ENCODE assay signal across 12 cellular contexts in the genomic region with DNA sequence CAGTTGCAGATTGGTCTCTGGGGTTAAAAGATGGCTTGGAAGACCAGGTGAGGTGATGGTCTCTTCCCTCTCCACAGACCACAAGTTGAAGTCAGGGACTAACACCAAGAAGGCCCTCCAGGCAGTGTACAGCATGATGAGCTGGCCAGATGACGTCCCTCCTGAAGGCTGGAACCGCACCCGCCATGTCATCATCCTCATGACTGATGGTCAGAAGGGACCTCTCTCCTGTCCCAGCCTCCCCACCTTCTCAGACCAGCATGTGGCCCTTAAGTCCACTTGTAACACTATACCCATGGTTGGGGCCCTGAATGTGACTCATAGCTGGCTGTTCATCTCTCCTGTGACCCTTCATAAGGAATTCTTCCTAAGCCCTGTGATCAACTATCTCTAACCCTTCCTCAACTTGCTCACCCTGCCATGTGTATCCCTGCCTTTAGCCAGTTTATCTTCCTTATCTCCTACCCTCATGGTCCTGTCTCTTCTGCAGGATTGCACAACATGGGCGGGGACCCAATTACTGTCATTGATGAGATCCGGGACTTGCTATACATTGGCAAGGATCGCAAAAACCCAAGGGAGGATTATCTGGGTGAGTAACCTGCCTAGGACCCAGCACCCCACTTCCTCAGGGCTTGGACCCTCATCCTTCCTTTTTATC. TPM values are rescaled to one million over a fixed set of nuclear protein-coding genes. Genes with fewer than 3 reads are reported as not detected.
A peak's percentile ranks its signal among the peaks of the same experiment; 100 is the strongest.
DNase-seq lines count a peak whose midpoint lies in the region; FAIRE-seq and TF ChIP-seq lines count a peak whose summit lies in the region.
"Had no signal": no experiment of that assay in that cellular context is flagged by ENCODE, and none has a peak within 500 bp of the region (broad histone marks: within the 10 kb centered on the region; RNA-seq: fewer than 3 reads in every experiment).

No MANE protein-coding gene starts in this region.

- H3K4me3 Mint-ChIP-seq in HFFc6 (peak overlapping the region; percentile 3; the same call in 1 of the 2 replicates), astrocyte (ENCODE audit: unreplicated experiment) (peak overlapping the region; percentile 37)

- H3K27me3 Mint-ChIP-seq in HFFc6 (ENCODE audit: insufficient read depth) (peaks cover 14% of the 10 kb centered on the region), astrocyte (ENCODE audit: low read depth, unreplicated experiment) (peaks cover 38% of the 10 kb centered on the region)

- H3K9me3 Mint-ChIP-seq in HFFc6 (no peaks in the 10 kb centered on the region), astrocyte (ENCODE audit: unreplicated experiment) (no peaks in the 10 kb centered on the region)

- in situ Hi-C loops in ACHN (cut with HindIII; ENCODE audit: low pct_ligation_motif_present, low pct_unique_long_range_greater_than_20kb, low sequenced_read_pairs): no loop called here

- H3K27me3 ChIP-seq in astrocyte (ENCODE audit: insufficient read depth, low read length): peaks cover 2% of the 10 kb centered on the region
- peaks cover 0 to 2% (median 0%) of the 10 kb centered on the region in 3 experiments for H3K27me3 ChIP-seq in neuronal stem cell (ENCODE audit: control insufficient read depth in 3 of 3, insufficient read depth in 3 of 3, low read depth in 1 of 3, low read length in 3 of 3)

- no peak overlapping the region for H3K18ac ChIP-seq in neuronal stem cell (ENCODE audit: low read length)

- no peak overlapping the region for H4K91ac ChIP-seq in neuronal stem cell (ENCODE audit: low read depth, low read length, poor library complexity)

- no peaks in the 10 kb centered on the region for H4K20me1 ChIP-seq in astrocyte (ENCODE audit: insufficient read depth, low read length)

- H4K8ac ChIP-seq in neuronal stem cell (ENCODE audit: low read depth, low read length): no peak overlapping the region

- H3K4me3 ChIP-seq in astrocyte (ENCODE audit: insufficient read depth, low read depth, low read length) (no peak overlapping the region), neuronal stem cell (ENCODE audit: low read length in 2 of 2) (no peak overlapping the region)
- H3K4me3 ChIP-seq: gastrocnemius medialis had no signal

- H3K27ac ChIP-seq in astrocyte (ENCODE audit: low read depth, low read length) (no peak overlapping the region), neuronal stem cell (replicated peaks; ENCODE audit: low read length) (no peak overlapping the region)
- H3K27ac ChIP-seq: gastrocnemius medialis had no signal

- no peak overlapping the region for H2BK120ac ChIP-seq in neuronal stem cell (ENCODE audit: low read depth, low read length)

- whole genome bisulfite sequencing in neuronal stem cell (ENCODE audit: extremely low coverage in 2 of 2, insufficient read length in 2 of 2, insufficient replicate concordance in 1 of 2), 2 donors: no CpG with 5 or more reads among the region's 6 CpGs

- peaks cover 7% of the 10 kb centered on the region for H3K4me1 ChIP-seq in astrocyte (ENCODE audit: insufficient read depth, low read length)
- peaks cover 4 to 15% of the 10 kb centered on the region in 2 donors for H3K4me1 ChIP-seq in neuronal stem cell (ENCODE audit: control insufficient read depth in 2 of 2, insufficient read depth in 1 of 2, low read depth in 1 of 2, low read length in 2 of 2)
- H3K4me1 ChIP-seq: gastrocnemius medialis had no signal

- H3K4me2 ChIP-seq in astrocyte (ENCODE audit: low read length): no peak overlapping the region
- no peak overlapping the region for H3K4me2 ChIP-seq in neuronal stem cell (ENCODE audit: insufficient read depth, low read length, poor library complexity, severe bottlenecking)

- H2BK12ac ChIP-seq in neuronal stem cell (ENCODE audit: low read length): no peak overlapping the region

- no peak overlapping the region for H3K9ac ChIP-seq in astrocyte (ENCODE audit: low read length)
- no peak overlapping the region for H3K9ac ChIP-seq in neuronal stem cell (ENCODE audit: low read depth, low read length, poor library complexity)

- no peak overlapping the region for H3K4ac ChIP-seq in neuronal stem cell (ENCODE audit: low read length)

- H3K36me3 Mint-ChIP-seq in HFFc6 (ENCODE audit: low read depth) (peaks cover 8% of the 10 kb centered on the region; the same call in 1 of the 2 replicates), astrocyte (ENCODE audit: low read depth, unreplicated experiment) (peaks cover 13% of the 10 kb centered on the region)

- H2BK5ac ChIP-seq in neuronal stem cell (ENCODE audit: low read length): no peak overlapping the region

- peaks cover 17% of the 10 kb centered on the region for H3K36me3 ChIP-seq in astrocyte (ENCODE audit: insufficient read depth, low read length)
- H3K36me3 ChIP-seq in neuronal stem cell (replicated peaks in 1 of 2; ENCODE audit: control insufficient read depth in 2 of 2, insufficient read depth in 2 of 2, low read length in 2 of 2): peaks cover 28 to 38% of the 10 kb centered on the region in 2 donors

- H3K14ac ChIP-seq in neuronal stem cell (ENCODE audit: low read length): no peak overlapping the region

- FAIRE-seq in astrocyte (lab: Jason Lieb, UNC): no peak

- H2AFZ ChIP-seq in astrocyte (ENCODE audit: low read depth, low read length) (no peak overlapping the region), neuronal stem cell (ENCODE audit: low read length) (no peak overlapping the region)

- H3K9me3 ChIP-seq in astrocyte (ENCODE audit: insufficient read depth, low read depth, low read length) (no peaks in the 10 kb centered on the region), neuronal stem cell (replicated peaks in 1 of 2; ENCODE audit: control insufficient read depth in 2 of 2, insufficient read depth in 1 of 2, low read depth in 1 of 2, low read length in 2 of 2) (peaks cover 0 to 1% of the 10 kb centered on the region in 2 donors)
- H3K9me3 ChIP-seq: gastrocnemius medialis had no signal

- peak overlapping the region; percentile 68 for H3K23ac ChIP-seq in neuronal stem cell (ENCODE audit: low read depth, low read length, poor library complexity)

- DNase-seq in HFFc6 (peak; percentile 52), astrocyte (ENCODE audit: low read depth) (peak; percentile 9), neuronal stem cell (ENCODE audit: low spot score) (no peak), ACHN (no peak), nucleus accumbens (lab: John Stamatoyannopoulos, UW) (no peak), GM03348 (ENCODE audit: low spot score) (no peak)
- DNase-seq: COR-L47, gastrocnemius medialis, MV-4-11, NCI-H774 had no signal

- H2AK5ac ChIP-seq in neuronal stem cell (ENCODE audit: low read depth, low read length): no peak overlapping the region

- H3K27ac Mint-ChIP-seq in HFFc6: peak overlapping the region; percentile 7; the same call in 1 of the 2 replicates
- peak overlapping the region; percentile 20 for H3K27ac Mint-ChIP-seq in astrocyte (ENCODE audit: unreplicated experiment)

- H3K79me1 ChIP-seq in neuronal stem cell (ENCODE audit: low read depth, low read length): no peaks in the 10 kb centered on the region

- H2BK15ac ChIP-seq in neuronal stem cell (ENCODE audit: low read length): no peak overlapping the region

- TF ChIP-seq CTCF in HFFc6 (IDR thresholded peaks at IDR 0.05) (no peak), astrocyte (IDR thresholded peaks at IDR 0.05; ENCODE audit: insufficient read depth, low read depth, low read length) (no peak)

- H3K4me1 Mint-ChIP-seq in HFFc6 (ENCODE audit: low read depth): peaks cover 37% of the 10 kb centered on the region
- peaks cover 11% of the 10 kb centered on the region for H3K4me1 Mint-ChIP-seq in astrocyte (ENCODE audit: low read depth, unreplicated experiment)

- no peaks in the 10 kb centered on the region for H3K79me2 ChIP-seq in astrocyte (ENCODE audit: insufficient read depth, low read length)

RNA-seq across cellular contexts. Expression of a gene that starts 3.0 kb away (rescaled TPM):
- total RNA-seq in HFFc6 (2021; fragmentation: NEBNext Ultra II Directional; extraction: Animal tissue kit (Norgen Biotek cat#: 25700)): 1 to 10 TPM in 2 of 6 experiments, under 1 TPM in 3, not detected in 1; 0.33 to 1.3 (median 0.81) TPM
- total RNA-seq in astrocyte: 1.0 and 1.4 TPM in 2 replicates
- polyA plus RNA-seq in neuronal stem cell (2013, experiment 1 of 2): 0.35 TPM
- 0.42 TPM for polyA plus RNA-seq in neuronal stem cell (2013, experiment 2 of 2)
- total RNA-seq: T-helper 2 cell treated with Interferon-gamma antibody and Interleukin-4, amounts not matched to agents 100 ng/mL and 5 ng/mL, for 36 hours had no signal

RNA-seq across cellular contexts. Expression of a gene that starts 9.9 kb away (rescaled TPM):
- total RNA-seq in HFFc6 (2021; fragmentation: NEBNext Ultra II Directional; extraction: Animal tissue kit (Norgen Biotek cat#: 25700)): 10 to 100 TPM; 63.4 to 87.0 (median 78.7) TPM
- total RNA-seq in astrocyte: 47.7 and 48.1 TPM in 2 replicates
- polyA plus RNA-seq in neuronal stem cell (2013, experiment 1 of 2): 68.9 TPM
- 65.5 TPM for polyA plus RNA-seq in neuronal stem cell (2013, experiment 2 of 2)

RNA-seq across cellular contexts. Expression of a gene that starts 10.1 kb away (rescaled TPM):
- total RNA-seq in HFFc6 (2021; fragmentation: NEBNext Ultra II Directional; extraction: Animal tissue kit (Norgen Biotek cat#: 25700)): 10 to 100 TPM; 74.0 to 83.3 (median 77.8) TPM
- total RNA-seq in astrocyte: 75.3 and 79.1 TPM in 2 replicates
- 19.1 TPM for polyA plus RNA-seq in neuronal stem cell (2013, experiment 1 of 2)
- polyA plus RNA-seq in neuronal stem cell (2013, experiment 2 of 2): 19.7 TPM

RNA-seq across cellular contexts. Expression of a gene that starts 21.4 kb away (rescaled TPM):
- total RNA-seq in HFFc6 (2021; fragmentation: NEBNext Ultra II Directional; extraction: Animal tissue kit (Norgen Biotek cat#: 25700)): under 1 TPM in 4 of 6 experiments, not detected in 2; 0.24 to 0.43 (median 0.43) TPM
- 0.20 and 0.43 TPM in 2 replicates for total RNA-seq in astrocyte
- 1.3 TPM for polyA plus RNA-seq in neuronal stem cell (2013, experiment 1 of 2)
- polyA plus RNA-seq in neuronal stem cell (2013, experiment 2 of 2): 1.00 TPM
- total RNA-seq: lung microvascular endothelial cell had no signal

RNA-seq across cellular contexts. Expression of a gene that starts 23.1 kb away (rescaled TPM):
- 10 to 100 TPM; 14.1 to 20.5 (median 16.5) TPM for total RNA-seq in HFFc6 (2021; fragmentation: NEBNext Ultra II Directional; extraction: Animal tissue kit (Norgen Biotek cat#: 25700))
- total RNA-seq in astrocyte: 12.6 and 15.6 TPM in 2 replicates
- polyA plus RNA-seq in neuronal stem cell (2013, experiment 1 of 2): 17.0 TPM
- polyA plus RNA-seq in neuronal stem cell (2013, experiment 2 of 2): 15.7 TPM

Comparison
In these comparisons a context has a peak if more than half of its experiments do, and no peak if none do; other contexts are left out.
1. DNase-seq: peak in HFFc6 (single experiment) and astrocyte (single experiment); none in neuronal stem cell (single experiment), ACHN (single experiment), nucleus accumbens (0 of 56) and GM03348 (single experiment).